11 cellular contexts compared by ENCODE assay signal in genomic region chr10:51244739-51245138, GRCh38.
DNase-seq lines count a peak whose midpoint lies in the region; ATAC-seq and TF ChIP-seq lines count a peak whose summit lies in the region.
"Had no signal": no experiment of that assay in that cellular context is flagged by ENCODE, and none has a peak within 500 bp of the region (broad histone marks: within the 10 kb centered on the region; RNA-seq: fewer than 3 reads in every experiment).

No MANE protein-coding gene starts in this region.

- H3K36me3 ChIP-seq in left ventricle myocardium inferior, result no peaks in the 10 kb centered on the region
- H3K36me3 ChIP-seq in parathyroid adenoma (ENCODE audit: control insufficient read depth, insufficient read depth, low read length), result no peaks in the 10 kb centered on the region
- H3K36me3 ChIP-seq in ovary, result no peaks in the 10 kb centered on the region

- peak overlapping the region; percentile 57 for H3K4me2 ChIP-seq in parathyroid adenoma (ENCODE audit: low read length)

- H3K4me1 ChIP-seq in left ventricle myocardium inferior (peaks cover 58% of the 10 kb centered on the region), parathyroid adenoma (peaks cover 46% of the 10 kb centered on the region), ovary (ENCODE audit: insufficient read depth) (no peaks in the 10 kb centered on the region)
- H3K4me1 ChIP-seq: Caco-2 had no signal

- DNase-seq in ELF-1 (ENCODE audit: low read depth, low spot score) (peak; percentile 66), amniotic stem cell (lab: John Stamatoyannopoulos, UW) (peak; percentile 59), left ventricle myocardium inferior (no peak), NCI-H510A (lab: John Stamatoyannopoulos, UW) (no peak), ovary (no peak)
- DNase-seq: Caco-2; naive thymus-derived CD8-positive, alpha-beta T cell; NCI-H1092 had no signal

- H3K27me3 ChIP-seq in left ventricle myocardium inferior (ENCODE audit: low read depth) (no peaks in the 10 kb centered on the region), parathyroid adenoma (ENCODE audit: control insufficient read depth, insufficient read depth, low read length) (no peaks in the 10 kb centered on the region), ovary (no peaks in the 10 kb centered on the region)

- no peak for TF ChIP-seq POLR2A in ovary (IDR thresholded peaks at IDR 0.05)

- H3K27ac ChIP-seq in left ventricle myocardium inferior (replicated peaks), result peak overlapping the region; percentile 73
- H3K27ac ChIP-seq in parathyroid adenoma, result peak overlapping the region; percentile 81
- H3K27ac ChIP-seq in ovary, result no peak overlapping the region

- no peak for TF ChIP-seq CTCF in left ventricle myocardium inferior (IDR thresholded peaks at IDR 0.05; ENCODE audit: borderline replicate concordance)
- no peak for TF ChIP-seq CTCF in parathyroid adenoma (IDR thresholded peaks at IDR 0.05)
- no peak for TF ChIP-seq CTCF in ovary (IDR thresholded peaks at IDR 0.05)

- 6 to 11% (median 6%) methylated on average over 4 of the region's 4 CpGs for WGBS in ovary, 3 donors

- H3K4me3 ChIP-seq in left ventricle myocardium inferior (peak overlapping the region; percentile 26), parathyroid adenoma (ENCODE audit: low read depth, low read length) (peak overlapping the region; percentile 31), ovary (no peak overlapping the region)

- no peaks in the 10 kb centered on the region for H3K79me2 ChIP-seq in parathyroid adenoma

- no peak overlapping the region for H3K9ac ChIP-seq in parathyroid adenoma

- H3K9me3 ChIP-seq in left ventricle myocardium inferior (replicated peaks) (no peaks in the 10 kb centered on the region), parathyroid adenoma (ENCODE audit: control insufficient read depth, low read length) (no peaks in the 10 kb centered on the region), ovary (no peaks in the 10 kb centered on the region)
- H3K9me3 ChIP-seq: Caco-2 had no signal

- H2AFZ ChIP-seq in parathyroid adenoma, result peak overlapping the region; percentile 33

- ATAC-seq in esophagus mucosa (no peak), GM18520 (IDR thresholded peaks at IDR 0.05; ENCODE audit: unreplicated experiment) (no peak)
- ATAC-seq: naive thymus-derived CD8-positive, alpha-beta T cell had no signal

- no peak for TF ChIP-seq EP300 in ovary (IDR thresholded peaks at IDR 0.05)

- intact Hi-C loops in left ventricle myocardium inferior (cut with micrococcal nuclease), result no loop called here
- intact Hi-C loops in ovary (cut with DNase I), result no loop called here

Comparison
In these comparisons a context has a peak if more than half of its experiments do, and no peak if none do; other contexts are left out.
1. DNase-seq: peak in ELF-1 (single experiment) and amniotic stem cell (single experiment); none in left ventricle myocardium inferior (single experiment), NCI-H510A (single experiment) and ovary (0 of 5).
2. H3K27ac ChIP-seq: peak in left ventricle myocardium inferior (single experiment) and parathyroid adenoma (single experiment); none in ovary (0 of 2).